In genomic region chr6:44254957-44255808, GRCh38 we compare ENCODE assay signal across 8 cellular contexts. TPM values are rescaled to one million over a fixed set of nuclear protein-coding genes. Genes with fewer than 3 reads are reported as not detected.
DNase-seq lines count a peak whose midpoint lies in the region; ATAC-seq, FAIRE-seq and TF ChIP-seq lines count a peak whose summit lies in the region.

No MANE protein-coding gene starts in this region.

- no peak overlapping the region for H3K9ac ChIP-seq in KMS-11

- BruUV-seq in Calu3 (replicated peaks; lab: Mats Ljungman, UMichigan) = TSS peak; percentile 23

- peaks cover 78% of the 10 kb centered on the region for H3K4me1 Mint-ChIP-seq in Calu3 (ENCODE audit: low read depth, unreplicated experiment)
- H3K4me1 Mint-ChIP-seq in activated naive CD4-positive, alpha-beta T cell treated with anti-CD3 and anti-CD28 coated beads for 36 hours (ENCODE audit: low read depth) = peaks cover 65% of the 10 kb centered on the region
- peaks cover 36% of the 10 kb centered on the region for H3K4me1 Mint-ChIP-seq in nephron

- H3K9me3 Mint-ChIP-seq in Calu3 (ENCODE audit: low read depth, unreplicated experiment) (no peaks in the 10 kb centered on the region), nephron (no peaks in the 10 kb centered on the region)
- H3K9me3 Mint-ChIP-seq in activated naive CD4-positive, alpha-beta T cell treated with anti-CD3 and anti-CD28 coated beads for 36 hours = no peaks in the 10 kb centered on the region

- TF ChIP-seq CTCF in Calu3 (IDR thresholded peaks at IDR 0.05; ENCODE audit: unreplicated experiment) = no peak
- no peak for TF ChIP-seq CTCF in KMS-11 (conservative IDR thresholded peaks at IDR 0.05; ENCODE audit: low read depth, low read length)
- TF ChIP-seq CTCF in nephron (IDR thresholded peaks at IDR 0.05; ENCODE audit: unreplicated experiment in 3 of 3) = no peak
- TF ChIP-seq CTCF in D721Med (IDR thresholded peaks at IDR 0.05; ENCODE audit: insufficient read depth, missing control alignments) = no peak

- H3K27me3 Mint-ChIP-seq in Calu3 (ENCODE audit: unreplicated experiment) (no peaks in the 10 kb centered on the region), nephron (ENCODE audit: low read depth) (no peaks in the 10 kb centered on the region)
- H3K27me3 Mint-ChIP-seq in activated naive CD4-positive, alpha-beta T cell treated with anti-CD3 and anti-CD28 coated beads for 36 hours (ENCODE audit: low read depth) = no peaks in the 10 kb centered on the region

- intact Hi-C loops in Calu3 (cut with micrococcal nuclease; ENCODE audit: unreplicated experiment) = no loop called here
- intact Hi-C loops in activated naive CD4-positive, alpha-beta T cell treated with anti-CD3 and anti-CD28 coated beads for 36 hours (cut with micrococcal nuclease) = no loop called here

- no peak overlapping the region for H3K4me3 ChIP-seq in KMS-11 (IDR thresholded peaks at IDR 0.05; ENCODE audit: insufficient read depth, low read depth, low read length)

- peaks cover 92% of the 10 kb centered on the region for H3K36me3 Mint-ChIP-seq in Calu3 (ENCODE audit: insufficient read depth, unreplicated experiment)
- H3K36me3 Mint-ChIP-seq in activated naive CD4-positive, alpha-beta T cell treated with anti-CD3 and anti-CD28 coated beads for 36 hours (ENCODE audit: low read depth) = peaks cover 40% of the 10 kb centered on the region
- H3K36me3 Mint-ChIP-seq in nephron (ENCODE audit: low read depth) = peaks cover 50% of the 10 kb centered on the region

- H3K27ac Mint-ChIP-seq in Calu3 (ENCODE audit: unreplicated experiment) (peak overlapping the region; percentile 72), nephron (peak overlapping the region; percentile 19 to 72 (median 58))
- H3K27ac Mint-ChIP-seq in activated naive CD4-positive, alpha-beta T cell treated with anti-CD3 and anti-CD28 coated beads for 36 hours = peak overlapping the region; percentile 79

- H3K79me2 ChIP-seq in KMS-11 (ENCODE audit: insufficient read depth, low read depth) = peaks cover 44% of the 10 kb centered on the region

- peak; percentile 33 for DNase-seq in Calu3
- no peak for DNase-seq in activated naive CD4-positive, alpha-beta T cell treated with anti-CD3 and anti-CD28 coated beads for 36 hours
- no peak for DNase-seq in NOMO-1 treated with dmso at 0.1 percent for 144 hours (lab: John Stamatoyannopoulos, UW; ENCODE audit: unreplicated experiment)
- DNase-seq in NCI-H1436 treated with DMSO at 0.1 percent for 48 hours (lab: John Stamatoyannopoulos, UW) = no peak
- DNase-seq in D721Med (ENCODE audit: insufficient read length, low spot score) = no peak

- ATAC-seq in GM18520 (IDR thresholded peaks at IDR 0.05; ENCODE audit: unreplicated experiment) = no peak

- H3K4me3 Mint-ChIP-seq in Calu3 (ENCODE audit: low read depth, unreplicated experiment) = peak overlapping the region; percentile 86
- peak overlapping the region; percentile 75 for H3K4me3 Mint-ChIP-seq in activated naive CD4-positive, alpha-beta T cell treated with anti-CD3 and anti-CD28 coated beads for 36 hours
- H3K4me3 Mint-ChIP-seq in nephron = peak overlapping the region; percentile 85 to 90 (median 88)

- CTCF ChIA-PET in Calu3 (lab: Charles Lee) = no interaction called here
- CTCF ChIA-PET in activated naive CD4-positive, alpha-beta T cell treated with anti-CD3 and anti-CD28 coated beads for 36 hours (lab: Charles Lee) = interaction anchor here (0.7 to 6.0 kb wide), 6 partner anchors 9 to 84 kb away, joined by 3 to 66 read pairs (median 4); partner anchors contain the start of gene HSP90AB1

- FAIRE-seq in D721Med (lab: Jason Lieb, UNC) = no peak

- peak overlapping the region; percentile 96; the same call in 1 of the 2 replicates for H3K4me2 ChIP-seq in KMS-11

- peaks cover 35% of the 10 kb centered on the region for H3K36me3 ChIP-seq in KMS-11 (ENCODE audit: insufficient read depth)

- peak overlapping the region; percentile 66; the same call in 1 of the 2 replicates for H3K27ac ChIP-seq in KMS-11

- no peaks in the 10 kb centered on the region for H3K27me3 ChIP-seq in KMS-11 (ENCODE audit: insufficient read depth, low read depth)

- peaks cover 70% of the 10 kb centered on the region for H3K4me1 ChIP-seq in KMS-11 (ENCODE audit: low read depth, poor library complexity, severe bottlenecking)

- H4K20me1 ChIP-seq in KMS-11 (ENCODE audit: insufficient read depth) = peaks cover 37% of the 10 kb centered on the region

- H2AFZ ChIP-seq in KMS-11 (ENCODE audit: low read depth) = no peak overlapping the region

RNA-seq across cellular contexts. Expression of gene SLC35B2, which starts 2.1 kb away (rescaled TPM):
- 129 and 143 TPM in 2 replicates for total RNA-seq in Calu3 (2022)
- total RNA-seq in activated naive CD4-positive, alpha-beta T cell treated with anti-CD3 and anti-CD28 coated beads for 36 hours = 1 to 10 TPM; 7.2 to 7.3 TPM

RNA-seq across cellular contexts. Expression of gene HSP90AB1, which starts 8.3 kb away (rescaled TPM):
- total RNA-seq in Calu3 (2022) = 2,072 and 2,073 TPM in 2 replicates
- total RNA-seq in activated naive CD4-positive, alpha-beta T cell treated with anti-CD3 and anti-CD28 coated beads for 36 hours = 1,000 to 10,000 TPM; 1,951 to 2,044 TPM

RNA-seq across cellular contexts. Expression of gene NFKBIE, which starts 10.2 kb away (rescaled TPM):
- total RNA-seq in Calu3 (2022) = 32.7 and 37.8 TPM in 2 replicates
- total RNA-seq in activated naive CD4-positive, alpha-beta T cell treated with anti-CD3 and anti-CD28 coated beads for 36 hours = 1 to 10 TPM; 9.1 to 9.6 TPM

RNA-seq across cellular contexts. Expression of gene TMEM151B, which starts 15.1 kb away (rescaled TPM):
- 0.12 TPM in 1 of 2 replicates, not detected in the other for total RNA-seq in Calu3 (2022)
- total RNA-seq in activated naive CD4-positive, alpha-beta T cell treated with anti-CD3 and anti-CD28 coated beads for 36 hours = not detected

RNA-seq across cellular contexts. Expression of gene SLC29A1, which starts 31.8 kb away (rescaled TPM):
- total RNA-seq in Calu3 (2022) = 90.1 and 92.8 TPM in 2 replicates
- 10 to 100 TPM; 32.7 to 33.4 TPM for total RNA-seq in activated naive CD4-positive, alpha-beta T cell treated with anti-CD3 and anti-CD28 coated beads for 36 hours

Comparison
In these comparisons a context has a peak if more than half of its experiments do, and no peak if none do; other contexts are left out.
1. RNA of gene SLC35B2, which starts 2.1 kb away (total RNA-seq): 129 to 143 TPM in Calu3; 7.2 to 7.3 TPM in activated naive CD4-positive, alpha-beta T cell treated with anti-CD3 and anti-CD28 coated beads for 36 hours; every median in the first group is over 10 times any median in the second.
2. Peak in every context shown above with its lines, with median percentiles within 50 percentile points of each other: H3K27ac Mint-ChIP-seq and H3K4me3 Mint-ChIP-seq.